In the genomic region with DNA sequence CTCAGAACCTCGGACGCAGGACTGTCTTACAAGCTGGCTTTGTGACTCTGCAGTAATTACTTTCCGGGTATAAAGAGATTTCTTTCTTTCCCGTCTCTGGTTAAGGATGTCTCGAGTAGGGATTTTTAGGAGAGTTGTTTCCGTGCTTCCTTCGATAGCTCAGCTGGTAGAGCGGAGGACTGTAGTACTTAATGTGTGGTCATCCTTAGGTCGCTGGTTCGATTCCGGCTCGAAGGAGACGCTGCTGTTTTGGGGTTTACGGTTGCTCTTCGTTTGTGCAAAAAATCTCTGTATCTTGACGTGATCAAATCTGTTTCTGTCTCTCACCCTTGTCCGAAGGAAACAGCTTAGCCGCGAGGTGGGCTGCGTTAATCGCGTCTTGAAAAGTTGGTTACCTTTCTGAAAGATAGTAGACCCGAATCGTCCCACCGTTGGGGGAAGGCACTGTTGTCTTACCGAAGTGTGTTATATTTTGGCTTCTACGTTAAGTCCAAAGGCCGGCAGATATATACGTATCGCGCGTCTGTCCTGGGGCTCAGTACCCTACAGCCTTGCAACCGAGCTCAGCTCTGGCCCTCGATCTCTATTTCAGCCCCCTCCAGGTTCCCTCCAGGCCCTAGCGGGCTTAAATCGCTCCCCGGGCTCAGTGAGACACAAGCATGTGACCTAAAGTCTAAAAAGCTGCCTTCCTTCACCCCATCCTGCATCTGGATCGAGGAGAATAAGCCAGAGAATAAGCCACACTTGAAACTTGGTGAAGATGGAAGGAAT, we compare ENCODE assay signal across 1 cellular context.
A peak's percentile ranks its signal among the peaks of the same experiment; 100 is the strongest.
TF ChIP-seq lines count a peak whose summit lies in the region.

No MANE protein-coding gene starts in this region.

TF ChIP-seq in SK-N-SH, 30 proteins besides CTCF, POLR2A, EP300 and RAD21 (continued from another document):
- TF ChIP-seq RXRA (IDR thresholded peaks at IDR 0.05; ENCODE audit: borderline replicate concordance, low read depth), result peak; percentile 56; the same call in 1 of the 2 replicates
- no peak for TF ChIP-seq POLR2AphosphoS5 (IDR thresholded peaks at IDR 0.05; ENCODE audit: low read depth, low read length)
- TF ChIP-seq GATA2 (CRISPR knock-in tag; IDR thresholded peaks at IDR 0.05), result peak; percentile 36; the same call in 1 of the 2 replicates
- TF ChIP-seq JUND (IDR thresholded peaks at IDR 0.05), result no peak
- TF ChIP-seq NFIC (IDR thresholded peaks at IDR 0.05; ENCODE audit: borderline replicate concordance), result 0 out of 2 replicates have a peak, but pooled peaks have one; percentile 11
- peak; percentile 47; the same call in 1 of the 2 replicates for TF ChIP-seq RCOR1 (IDR thresholded peaks at IDR 0.05; ENCODE audit: low read length)
- TF ChIP-seq, protein P1, sequence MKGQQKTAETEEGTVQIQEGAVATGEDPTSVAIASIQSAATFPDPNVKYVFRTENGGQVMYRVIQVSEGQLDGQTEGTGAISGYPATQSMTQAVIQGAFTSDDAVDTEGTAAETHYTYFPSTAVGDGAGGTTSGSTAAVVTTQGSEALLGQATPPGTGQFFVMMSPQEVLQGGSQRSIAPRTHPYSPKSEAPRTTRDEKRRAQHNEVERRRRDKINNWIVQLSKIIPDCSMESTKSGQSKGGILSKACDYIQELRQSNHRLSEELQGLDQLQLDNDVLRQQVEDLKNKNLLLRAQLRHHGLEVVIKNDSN (IDR thresholded peaks at IDR 0.05; ENCODE audit: borderline replicate concordance, low read depth), result no peak
- TF ChIP-seq MEF2A (IDR thresholded peaks at IDR 0.05; ENCODE audit: borderline replicate concordance, low read depth), result no peak
- TF ChIP-seq, protein P2, sequence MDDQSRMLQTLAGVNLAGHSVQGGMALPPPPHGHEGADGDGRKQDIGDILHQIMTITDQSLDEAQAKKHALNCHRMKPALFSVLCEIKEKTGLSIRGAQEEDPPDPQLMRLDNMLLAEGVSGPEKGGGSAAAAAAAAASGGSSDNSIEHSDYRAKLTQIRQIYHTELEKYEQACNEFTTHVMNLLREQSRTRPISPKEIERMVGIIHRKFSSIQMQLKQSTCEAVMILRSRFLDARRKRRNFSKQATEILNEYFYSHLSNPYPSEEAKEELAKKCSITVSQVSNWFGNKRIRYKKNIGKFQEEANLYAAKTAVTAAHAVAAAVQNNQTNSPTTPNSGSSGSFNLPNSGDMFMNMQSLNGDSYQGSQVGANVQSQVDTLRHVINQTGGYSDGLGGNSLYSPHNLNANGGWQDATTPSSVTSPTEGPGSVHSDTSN (IDR thresholded peaks at IDR 0.05), result peak; percentile 39; the same call in 1 of the 2 replicates
- TF ChIP-seq TAF1 (IDR thresholded peaks at IDR 0.05; ENCODE audit: borderline replicate concordance, low read depth, low read length), result no peak; the same call in 1 of the 2 replicates
- TF ChIP-seq ELF1 (IDR thresholded peaks at IDR 0.05), result no peak
- no peak for TF ChIP-seq FOXJ3 (CRISPR knock-in tag; IDR thresholded peaks at IDR 0.05)
- TF ChIP-seq TCF12 (IDR thresholded peaks at IDR 0.05), result peak; percentile 26; the same call in 1 of the 2 replicates
- TF ChIP-seq, protein P3, sequence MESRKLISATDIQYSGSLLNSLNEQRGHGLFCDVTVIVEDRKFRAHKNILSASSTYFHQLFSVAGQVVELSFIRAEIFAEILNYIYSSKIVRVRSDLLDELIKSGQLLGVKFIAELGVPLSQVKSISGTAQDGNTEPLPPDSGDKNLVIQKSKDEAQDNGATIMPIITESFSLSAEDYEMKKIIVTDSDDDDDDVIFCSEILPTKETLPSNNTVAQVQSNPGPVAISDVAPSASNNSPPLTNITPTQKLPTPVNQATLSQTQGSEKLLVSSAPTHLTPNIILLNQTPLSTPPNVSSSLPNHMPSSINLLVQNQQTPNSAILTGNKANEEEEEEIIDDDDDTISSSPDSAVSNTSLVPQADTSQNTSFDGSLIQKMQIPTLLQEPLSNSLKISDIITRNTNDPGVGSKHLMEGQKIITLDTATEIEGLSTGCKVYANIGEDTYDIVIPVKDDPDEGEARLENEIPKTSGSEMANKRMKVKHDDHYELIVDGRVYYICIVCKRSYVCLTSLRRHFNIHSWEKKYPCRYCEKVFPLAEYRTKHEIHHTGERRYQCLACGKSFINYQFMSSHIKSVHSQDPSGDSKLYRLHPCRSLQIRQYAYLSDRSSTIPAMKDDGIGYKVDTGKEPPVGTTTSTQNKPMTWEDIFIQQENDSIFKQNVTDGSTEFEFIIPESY (IDR thresholded peaks at IDR 0.05; ENCODE audit: borderline replicate concordance, low read depth), result no peak
- no peak for TF ChIP-seq SIN3A (IDR thresholded peaks at IDR 0.05; ENCODE audit: borderline replicate concordance, low read depth, low read length)
- TF ChIP-seq, protein P4, sequence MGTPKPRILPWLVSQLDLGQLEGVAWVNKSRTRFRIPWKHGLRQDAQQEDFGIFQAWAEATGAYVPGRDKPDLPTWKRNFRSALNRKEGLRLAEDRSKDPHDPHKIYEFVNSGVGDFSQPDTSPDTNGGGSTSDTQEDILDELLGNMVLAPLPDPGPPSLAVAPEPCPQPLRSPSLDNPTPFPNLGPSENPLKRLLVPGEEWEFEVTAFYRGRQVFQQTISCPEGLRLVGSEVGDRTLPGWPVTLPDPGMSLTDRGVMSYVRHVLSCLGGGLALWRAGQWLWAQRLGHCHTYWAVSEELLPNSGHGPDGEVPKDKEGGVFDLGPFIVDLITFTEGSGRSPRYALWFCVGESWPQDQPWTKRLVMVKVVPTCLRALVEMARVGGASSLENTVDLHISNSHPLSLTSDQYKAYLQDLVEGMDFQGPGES (IDR thresholded peaks at IDR 0.05; ENCODE audit: low read depth, low read length), result no peak; the same call in 1 of the 2 replicates
- no peak for TF ChIP-seq FOXM1 (IDR thresholded peaks at IDR 0.05; ENCODE audit: low read depth)
- TF ChIP-seq CHD2 (IDR thresholded peaks at IDR 0.05; ENCODE audit: low read length, partially characterized antibody), result peak; percentile 32
- TF ChIP-seq, protein P5, sequence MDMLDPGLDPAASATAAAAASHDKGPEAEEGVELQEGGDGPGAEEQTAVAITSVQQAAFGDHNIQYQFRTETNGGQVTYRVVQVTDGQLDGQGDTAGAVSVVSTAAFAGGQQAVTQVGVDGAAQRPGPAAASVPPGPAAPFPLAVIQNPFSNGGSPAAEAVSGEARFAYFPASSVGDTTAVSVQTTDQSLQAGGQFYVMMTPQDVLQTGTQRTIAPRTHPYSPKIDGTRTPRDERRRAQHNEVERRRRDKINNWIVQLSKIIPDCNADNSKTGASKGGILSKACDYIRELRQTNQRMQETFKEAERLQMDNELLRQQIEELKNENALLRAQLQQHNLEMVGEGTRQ (IDR thresholded peaks at IDR 0.05; ENCODE audit: borderline replicate concordance, low read depth, low read length), result no peak
- no peak for TF ChIP-seq RFX5 (IDR thresholded peaks at IDR 0.05; ENCODE audit: low read length)
- TF ChIP-seq YY1 (IDR thresholded peaks at IDR 0.05; ENCODE audit: low read depth), result no peak; the same call in 1 of the 2 replicates
- peak; percentile 47 for TF ChIP-seq MXI1 (IDR thresholded peaks at IDR 0.05; ENCODE audit: low read depth, low read length)
- TF ChIP-seq, protein P6, sequence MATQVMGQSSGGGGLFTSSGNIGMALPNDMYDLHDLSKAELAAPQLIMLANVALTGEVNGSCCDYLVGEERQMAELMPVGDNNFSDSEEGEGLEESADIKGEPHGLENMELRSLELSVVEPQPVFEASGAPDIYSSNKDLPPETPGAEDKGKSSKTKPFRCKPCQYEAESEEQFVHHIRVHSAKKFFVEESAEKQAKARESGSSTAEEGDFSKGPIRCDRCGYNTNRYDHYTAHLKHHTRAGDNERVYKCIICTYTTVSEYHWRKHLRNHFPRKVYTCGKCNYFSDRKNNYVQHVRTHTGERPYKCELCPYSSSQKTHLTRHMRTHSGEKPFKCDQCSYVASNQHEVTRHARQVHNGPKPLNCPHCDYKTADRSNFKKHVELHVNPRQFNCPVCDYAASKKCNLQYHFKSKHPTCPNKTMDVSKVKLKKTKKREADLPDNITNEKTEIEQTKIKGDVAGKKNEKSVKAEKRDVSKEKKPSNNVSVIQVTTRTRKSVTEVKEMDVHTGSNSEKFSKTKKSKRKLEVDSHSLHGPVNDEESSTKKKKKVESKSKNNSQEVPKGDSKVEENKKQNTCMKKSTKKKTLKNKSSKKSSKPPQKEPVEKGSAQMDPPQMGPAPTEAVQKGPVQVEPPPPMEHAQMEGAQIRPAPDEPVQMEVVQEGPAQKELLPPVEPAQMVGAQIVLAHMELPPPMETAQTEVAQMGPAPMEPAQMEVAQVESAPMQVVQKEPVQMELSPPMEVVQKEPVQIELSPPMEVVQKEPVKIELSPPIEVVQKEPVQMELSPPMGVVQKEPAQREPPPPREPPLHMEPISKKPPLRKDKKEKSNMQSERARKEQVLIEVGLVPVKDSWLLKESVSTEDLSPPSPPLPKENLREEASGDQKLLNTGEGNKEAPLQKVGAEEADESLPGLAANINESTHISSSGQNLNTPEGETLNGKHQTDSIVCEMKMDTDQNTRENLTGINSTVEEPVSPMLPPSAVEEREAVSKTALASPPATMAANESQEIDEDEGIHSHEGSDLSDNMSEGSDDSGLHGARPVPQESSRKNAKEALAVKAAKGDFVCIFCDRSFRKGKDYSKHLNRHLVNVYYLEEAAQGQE (IDR thresholded peaks at IDR 0.05; ENCODE audit: low read depth, low read length), result peak; percentile 46; the same call in 1 of the 2 replicates
- TF ChIP-seq EZH2phosphoT487 (IDR thresholded peaks at IDR 0.05; ENCODE audit: borderline replicate concordance, low read depth), result no peak
- 0 out of 2 replicates have a peak, but pooled peaks have one; percentile 70 for TF ChIP-seq TEAD4 (IDR thresholded peaks at IDR 0.05; ENCODE audit: borderline replicate concordance, insufficient read depth)
- TF ChIP-seq SMC3 (IDR thresholded peaks at IDR 0.05; ENCODE audit: low read depth, low read length), result no peak
- TF ChIP-seq, protein P7, sequence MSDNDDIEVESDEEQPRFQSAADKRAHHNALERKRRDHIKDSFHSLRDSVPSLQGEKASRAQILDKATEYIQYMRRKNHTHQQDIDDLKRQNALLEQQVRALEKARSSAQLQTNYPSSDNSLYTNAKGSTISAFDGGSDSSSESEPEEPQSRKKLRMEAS (IDR thresholded peaks at IDR 0.05; ENCODE audit: low read depth), result 0 out of 2 replicates have a peak, but pooled peaks have one; percentile 18
- no peak for TF ChIP-seq GABPA (IDR thresholded peaks at IDR 0.05; ENCODE audit: low read depth)
